1 cellular context compared by ENCODE assay signal in genomic region chr11:762421-763072, GRCh38.
TF ChIP-seq lines count a peak whose summit lies in the region.

No MANE protein-coding gene starts in this region.

TF ChIP-seq in HEK293, 187 proteins besides CTCF, POLR2A, EP300 and RAD21 (continued from another document):
- TF ChIP-seq PRDM2 (tag by site-specific recombination; IDR thresholded peaks at IDR 0.05; ENCODE audit: borderline replicate concordance) (no peak), ZNF600 (tag by site-specific recombination; IDR thresholded peaks at IDR 0.05) (peak; percentile 55; the same call in 1 of the 2 replicates), ZBTB8A (tag by site-specific recombination; IDR thresholded peaks at IDR 0.05) (no peak), ZNF777 (tag by site-specific recombination; IDR thresholded peaks at IDR 0.05; ENCODE audit: borderline replicate concordance) (no peak), IKZF3 (tag by site-specific recombination; IDR thresholded peaks at IDR 0.05) (no peak), ZNF324 (tag by site-specific recombination; IDR thresholded peaks at IDR 0.05) (no peak), ZNF76 (tag by site-specific recombination; IDR thresholded peaks at IDR 0.05; ENCODE audit: borderline replicate concordance, low read depth) (no peak), SALL2 (tag by site-specific recombination; IDR thresholded peaks at IDR 0.05; ENCODE audit: borderline replicate concordance) (no peak), ZNF292 (tag by site-specific recombination; IDR thresholded peaks at IDR 0.05; ENCODE audit: borderline replicate concordance, low read depth) (no peak), KLF17 (tag by site-specific recombination; IDR thresholded peaks at IDR 0.05) (peak; percentile 56; the same call in 1 of the 2 replicates), KLF9 (tag by site-specific recombination; IDR thresholded peaks at IDR 0.05; ENCODE audit: low read depth) (no peak), ZNF175 (tag by site-specific recombination; IDR thresholded peaks at IDR 0.05) (no peak), SCRT1 (tag by site-specific recombination; IDR thresholded peaks at IDR 0.05; ENCODE audit: borderline replicate concordance) (no peak), ZNF16 (tag by site-specific recombination; IDR thresholded peaks at IDR 0.05; ENCODE audit: low read depth) (no peak), ZNF518A (tag by site-specific recombination; conservative IDR thresholded peaks at IDR 0.05; ENCODE audit: low read depth) (no peak), ZNF416 (tag by site-specific recombination; IDR thresholded peaks at IDR 0.05) (no peak), GLI2 (tag by site-specific recombination; IDR thresholded peaks at IDR 0.05; ENCODE audit: borderline replicate concordance, low read depth) (no peak), ZNF341 (tag by site-specific recombination; IDR thresholded peaks at IDR 0.05; ENCODE audit: low read depth) (peak; percentile 74)
- TF ChIP-seq, protein P1, sequence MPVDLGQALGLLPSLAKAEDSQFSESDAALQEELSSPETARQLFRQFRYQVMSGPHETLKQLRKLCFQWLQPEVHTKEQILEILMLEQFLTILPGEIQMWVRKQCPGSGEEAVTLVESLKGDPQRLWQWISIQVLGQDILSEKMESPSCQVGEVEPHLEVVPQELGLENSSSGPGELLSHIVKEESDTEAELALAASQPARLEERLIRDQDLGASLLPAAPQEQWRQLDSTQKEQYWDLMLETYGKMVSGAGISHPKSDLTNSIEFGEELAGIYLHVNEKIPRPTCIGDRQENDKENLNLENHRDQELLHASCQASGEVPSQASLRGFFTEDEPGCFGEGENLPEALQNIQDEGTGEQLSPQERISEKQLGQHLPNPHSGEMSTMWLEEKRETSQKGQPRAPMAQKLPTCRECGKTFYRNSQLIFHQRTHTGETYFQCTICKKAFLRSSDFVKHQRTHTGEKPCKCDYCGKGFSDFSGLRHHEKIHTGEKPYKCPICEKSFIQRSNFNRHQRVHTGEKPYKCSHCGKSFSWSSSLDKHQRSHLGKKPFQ (tag by site-specific recombination; IDR thresholded peaks at IDR 0.05): no peak
